8 cellular contexts compared by ENCODE assay signal in genomic region chr2:27322301-27322765, GRCh38. TPM values are rescaled to one million over a fixed set of nuclear protein-coding genes. Genes with fewer than 3 reads are reported as not detected.
A peak's percentile ranks its signal among the peaks of the same experiment; 100 is the strongest.
DNase-seq lines count a peak whose midpoint lies in the region; ATAC-seq and TF ChIP-seq lines count a peak whose summit lies in the region.

No MANE protein-coding gene starts in this region.

- H3K9ac ChIP-seq in trophoblast cell (ENCODE audit: low read length): peak overlapping the region; percentile 72

- H3K4me1 ChIP-seq in CD8-positive, alpha-beta T cell (ENCODE audit: insufficient read depth, low read length): peaks cover 9% of the 10 kb centered on the region
- H3K4me1 ChIP-seq in trophoblast cell (ENCODE audit: control insufficient read depth in 1 of 2, insufficient read depth in 2 of 2, low read length in 2 of 2): peaks cover 14 to 17% of the 10 kb centered on the region in 2 experiments

- CTCF ChIA-PET in CD8-positive, alpha-beta T cell (lab: Charles Lee): interaction anchor here (0.8 to 2.4 kb wide), 6 partner anchors 10 to 47 kb away, joined by 3 to 11 read pairs (median 3); no protein-coding TSS in a partner anchor

- H3K27ac ChIP-seq in CD8-positive, alpha-beta T cell (ENCODE audit: low read depth, low read length): peak overlapping the region; percentile 89
- H3K27ac ChIP-seq in trophoblast cell (ENCODE audit: low read depth, low read length): peak overlapping the region; percentile 60

- H3K14ac ChIP-seq in trophoblast cell (ENCODE audit: low read length): peak overlapping the region; percentile 89

- TF ChIP-seq CTCF in CD8-positive, alpha-beta T cell (IDR thresholded peaks at IDR 0.05): no peak
- TF ChIP-seq CTCF in WI38 (IDR thresholded peaks at IDR 0.05; ENCODE audit: low read depth, low read length): no peak
- TF ChIP-seq CTCF in foreskin fibroblast (IDR thresholded peaks at IDR 0.05; ENCODE audit: low read depth, low read length): no peak

- H4K91ac ChIP-seq in trophoblast cell (ENCODE audit: low read depth, low read length): peak overlapping the region; percentile 88

- H3K4ac ChIP-seq in trophoblast cell (ENCODE audit: low read depth, low read length): peak overlapping the region; percentile 71

- H3K4me1 Mint-ChIP-seq in CD8-positive, alpha-beta T cell (ENCODE audit: low read depth): peaks cover 25% of the 10 kb centered on the region

- no CpG with 5 or more reads among the region's 10 CpGs for WGBS in trophoblast cell (ENCODE audit: extremely low coverage, insufficient coverage, insufficient read length)

- no peaks in the 10 kb centered on the region for H3K36me3 ChIP-seq in CD8-positive, alpha-beta T cell (ENCODE audit: insufficient read depth, low read length)
- peaks cover 11 to 18% of the 10 kb centered on the region in 2 experiments for H3K36me3 ChIP-seq in trophoblast cell (ENCODE audit: control insufficient read depth in 1 of 2, insufficient read depth in 2 of 2, low read length in 2 of 2)

- intact Hi-C loops in CD8-positive, alpha-beta T cell (cut with DNase I, micrococcal nuclease): loop anchor here (2.0 to 5.0 kb wide), 6 partner anchors 86 to 290 kb away; partner anchors contain the start of genes ATRAID (in 2 of the 2), SLC5A6 (in 2 of the 2), KHK (in 1 of the 2) and NRBP1 (in 1 of the 2)

- peak overlapping the region; percentile 77 for H2AK5ac ChIP-seq in trophoblast cell (ENCODE audit: low read length)

- H4K12ac ChIP-seq in trophoblast cell (ENCODE audit: low read depth, low read length): peak overlapping the region; percentile 84

- H3K36me3 Mint-ChIP-seq in CD8-positive, alpha-beta T cell: peaks cover 31% of the 10 kb centered on the region

- no peaks in the 10 kb centered on the region for H3K27me3 ChIP-seq in CD8-positive, alpha-beta T cell (ENCODE audit: insufficient read depth, low read length)
- no peaks in the 10 kb centered on the region for H3K27me3 ChIP-seq in trophoblast cell (ENCODE audit: insufficient read depth, low read length)

- H2BK120ac ChIP-seq in trophoblast cell (ENCODE audit: insufficient read depth, low read length, poor library complexity): peak overlapping the region; percentile 92

- no peaks in the 10 kb centered on the region for H3K9me3 ChIP-seq in CD8-positive, alpha-beta T cell (ENCODE audit: low read length)
- H3K9me3 ChIP-seq in trophoblast cell (ENCODE audit: insufficient read depth, low read depth, low read length): peaks cover 2% of the 10 kb centered on the region

- H3K4me3 Mint-ChIP-seq in CD8-positive, alpha-beta T cell: peak overlapping the region; percentile 99

- H2BK12ac ChIP-seq in trophoblast cell (ENCODE audit: low read length): peak overlapping the region; percentile 41

- peak in 1 of 7 experiments; percentile 19 for DNase-seq in CD8-positive, alpha-beta T cell
- DNase-seq in foreskin fibroblast (peak in 1 of 2 donors; percentile 45), trophoblast cell (peak; percentile 5 to 22), NCI-H524 (lab: John Stamatoyannopoulos, UW) (no peak), NCI-H526 (lab: John Stamatoyannopoulos, UW) (no peak)

- peaks cover 12% of the 10 kb centered on the region for H3K79me2 ChIP-seq in trophoblast cell (ENCODE audit: control insufficient read depth, insufficient read depth, low read length, poor library complexity)

- peak overlapping the region; percentile 87 for H3K4me2 ChIP-seq in trophoblast cell (ENCODE audit: low read length)

- H2BK5ac ChIP-seq in trophoblast cell (ENCODE audit: low read depth, low read length, poor library complexity): peak overlapping the region; percentile 82

- no peaks in the 10 kb centered on the region for H3K27me3 Mint-ChIP-seq in CD8-positive, alpha-beta T cell (ENCODE audit: low read depth)

- peak overlapping the region; percentile 26 for H2AFZ ChIP-seq in trophoblast cell (ENCODE audit: insufficient read depth, low read length, poor library complexity)

- POLR2A ChIA-PET in CD8-positive, alpha-beta T cell (lab: Charles Lee): interaction anchor here (0.6 to 2.7 kb wide), 11 partner anchors 8 to 342 kb away, joined by 3 to 13 read pairs (median 5); partner anchors contain the start of genes EIF2B4, GTF3C2, PPM1G and SLC4A1AP

- H3K79me1 ChIP-seq in trophoblast cell (ENCODE audit: low read length): peaks cover 18% of the 10 kb centered on the region

- peak overlapping the region; percentile 75 for H4K8ac ChIP-seq in trophoblast cell (ENCODE audit: low read depth, low read length)

- no peak overlapping the region for H3K23ac ChIP-seq in trophoblast cell (ENCODE audit: low read length)

- no peaks in the 10 kb centered on the region for H3K9me3 Mint-ChIP-seq in CD8-positive, alpha-beta T cell

- peak overlapping the region; percentile 99 for H3K27ac Mint-ChIP-seq in CD8-positive, alpha-beta T cell

- peak; percentile 8 for ATAC-seq in CD8-positive, alpha-beta T cell
- ATAC-seq in HG03175 (IDR thresholded peaks at IDR 0.05; ENCODE audit: unreplicated experiment) (peak; percentile 42), GM21367 (IDR thresholded peaks at IDR 0.05; ENCODE audit: unreplicated experiment) (no peak)

- peak overlapping the region; percentile 81 for H3K4me3 ChIP-seq in CD8-positive, alpha-beta T cell (ENCODE audit: low read depth, low read length)
- H3K4me3 ChIP-seq in WI38 (ENCODE audit: low read depth, low read length) (peak overlapping the region; percentile 85), foreskin fibroblast (ENCODE audit: low read depth in 1 of 2, low read length in 2 of 2) (peak overlapping the region; percentile 87 to 94), trophoblast cell (ENCODE audit: low read depth, low read length) (peak overlapping the region; percentile 71)

- H3K18ac ChIP-seq in trophoblast cell (ENCODE audit: low read length): peak overlapping the region; percentile 93

RNA-seq across cellular contexts. Expression of gene MPV17, which starts 0.6 kb away (rescaled TPM):
- total RNA-seq in CD8-positive, alpha-beta T cell: 10 to 100 TPM; 23.6 to 26.0 TPM
- 111 and 118 TPM in 2 replicates for polyA plus RNA-seq in trophoblast cell (2013)

RNA-seq across cellular contexts. Expression of gene UCN, which starts 14.1 kb away (rescaled TPM):
- total RNA-seq in CD8-positive, alpha-beta T cell: 1 to 10 TPM; 1.2 to 1.5 TPM
- 0.35 and 0.79 TPM in 2 replicates for polyA plus RNA-seq in trophoblast cell (2013)

RNA-seq across cellular contexts. Expression of gene GTF3C2, which starts 34.2 kb away (rescaled TPM):
- total RNA-seq in CD8-positive, alpha-beta T cell: 10 to 100 TPM; 52.2 to 56.2 TPM
- polyA plus RNA-seq in trophoblast cell (2013): 51.4 and 53.1 TPM in 2 replicates

RNA-seq across cellular contexts. Expression of gene TRIM54, which starts 40.1 kb away (rescaled TPM):
- total RNA-seq in CD8-positive, alpha-beta T cell: not detected
- 0.06 TPM in 1 of 2 replicates, not detected in the other for polyA plus RNA-seq in trophoblast cell (2013)

RNA-seq across cellular contexts. Expression of gene DNAJC5G, which starts 47.1 kb away (rescaled TPM):
- not detected for total RNA-seq in CD8-positive, alpha-beta T cell
- not detected in 2 replicates for polyA plus RNA-seq in trophoblast cell (2013)

Comparison
In these comparisons a context has a peak if more than half of its experiments do, and no peak if none do; other contexts are left out.
1. DNase-seq: peak in trophoblast cell (2 of 2); none in NCI-H524 (0 of 2) and NCI-H526 (0 of 2).
2. Peak in every context shown above with its lines, with median percentiles within 50 percentile points of each other: H3K4me3 ChIP-seq.